10 cellular contexts compared by ENCODE assay signal in the genomic region with DNA sequence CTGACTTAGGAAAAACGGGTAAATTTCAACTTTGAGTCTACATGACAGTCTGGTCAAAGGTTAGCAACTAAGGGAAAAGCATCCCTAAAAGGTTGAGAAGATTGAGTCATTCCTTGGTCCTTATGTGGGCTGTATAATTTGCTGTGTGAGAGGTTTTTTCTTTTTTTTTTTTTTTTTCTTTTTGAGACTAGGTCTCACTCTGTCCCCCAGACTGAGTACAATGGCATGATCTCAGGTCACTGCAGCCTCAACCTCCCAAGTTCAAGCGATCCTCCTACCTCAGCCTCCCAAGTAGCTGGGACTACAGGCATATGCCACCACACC.
A peak's percentile ranks its signal among the peaks of the same experiment; 100 is the strongest.
DNase-seq lines count a peak whose midpoint lies in the region; ATAC-seq and TF ChIP-seq lines count a peak whose summit lies in the region.
"Had no signal": no experiment of that assay in that cellular context is flagged by ENCODE, and none has a peak within 500 bp of the region (broad histone marks: within the 10 kb centered on the region; RNA-seq: fewer than 3 reads in every experiment).

No MANE protein-coding gene starts in this region.

- no peak overlapping the region for H3K9ac ChIP-seq in mammary epithelial cell (ENCODE audit: insufficient read depth, low read length)

- peaks cover 35% of the 10 kb centered on the region for H3K4me1 ChIP-seq in mammary epithelial cell (ENCODE audit: insufficient read depth, low read length)
- H3K4me1 ChIP-seq in neutrophil (ENCODE audit: control insufficient read depth in 1 of 2, insufficient read depth in 1 of 2, low read depth in 1 of 2, low read length in 1 of 2): peaks cover 19 to 20% of the 10 kb centered on the region in 2 experiments

- H4K20me1 ChIP-seq in mammary epithelial cell (ENCODE audit: insufficient read depth, low read length): no peaks in the 10 kb centered on the region

- in situ Hi-C loops in mammary epithelial cell (cut with MboI; ENCODE audit: low sequenced_read_pairs in 2 of 2): no loop called here

- H2AFZ ChIP-seq in mammary epithelial cell (ENCODE audit: low read depth, low read length): no peak overlapping the region

- peaks cover 56% of the 10 kb centered on the region for H3K79me2 ChIP-seq in mammary epithelial cell (ENCODE audit: insufficient read depth, low read length)

- no peaks in the 10 kb centered on the region for H3K36me3 ChIP-seq in KOPT-K1 (ENCODE audit: insufficient read depth, low read length)
- H3K36me3 ChIP-seq in mammary epithelial cell (ENCODE audit: insufficient read depth, low read length): no peaks in the 10 kb centered on the region
- no peaks in the 10 kb centered on the region for H3K36me3 ChIP-seq in neutrophil

- intact Hi-C loops in CD14-positive monocyte (cut with micrococcal nuclease): no loop called here
- intact Hi-C loops in mammary epithelial cell (cut with micrococcal nuclease): no loop called here

- DNase-seq in CD14-positive monocyte (ENCODE audit: low spot score): no peak
- DNase-seq in mammary epithelial cell: no peak
- no peak for DNase-seq in mesenteric fat pad (ENCODE audit: low spot score)
- no peak for DNase-seq in DMS 273 (lab: John Stamatoyannopoulos, UW; ENCODE audit: unreplicated experiment)
- DNase-seq in NOMO-1 (lab: John Stamatoyannopoulos, UW; ENCODE audit: unreplicated experiment in 2 of 2): no peak
- DNase-seq: NCI-H1694 treated with DMSO at 0.1 percent for 48 hours, occipital lobe had no signal

- CTCF ChIA-PET in mammary epithelial cell (lab: Charles Lee; ENCODE audit: low non-redundant PET): no interaction called here

- no peak overlapping the region for H3K4me3 ChIP-seq in mammary epithelial cell (replicated peaks in 1 of 3; ENCODE audit: insufficient read depth in 1 of 3, low read depth in 2 of 3, low read length in 3 of 3)
- H3K4me3 ChIP-seq in neutrophil (ENCODE audit: low read depth in 1 of 2, low read length in 1 of 2): no peak overlapping the region

- no peaks in the 10 kb centered on the region for H3K27me3 Mint-ChIP-seq in CD14-positive monocyte (ENCODE audit: low read depth in 3 of 3)

- no peak overlapping the region for H3K4me3 Mint-ChIP-seq in CD14-positive monocyte

- H3K27me3 ChIP-seq in mammary epithelial cell (ENCODE audit: insufficient read depth, low read length) (no peaks in the 10 kb centered on the region), neutrophil (no peaks in the 10 kb centered on the region)

- no peaks in the 10 kb centered on the region for H3K9me3 Mint-ChIP-seq in CD14-positive monocyte

- peaks cover 13 to 15% of the 10 kb centered on the region in 2 donors for H3K36me3 Mint-ChIP-seq in CD14-positive monocyte

- BruUV-seq in mammary epithelial cell (replicated peaks; lab: Mats Ljungman, UMichigan): no TSS peak

- peaks cover 39% of the 10 kb centered on the region for H3K4me1 Mint-ChIP-seq in CD14-positive monocyte

- TF ChIP-seq CTCF in CD14-positive monocyte (IDR thresholded peaks at IDR 0.05) (no peak), mammary epithelial cell (conservative IDR thresholded peaks at IDR 0.05 in 1 of 2, IDR thresholded peaks at IDR 0.05 in 1 of 2; ENCODE audit: extremely low read depth in 1 of 2, insufficient read depth in 1 of 2, low read depth in 1 of 2, low read length in 2 of 2) (no peak), neutrophil (IDR thresholded peaks at IDR 0.05) (no peak)

- no peak for ATAC-seq in HG03354 (IDR thresholded peaks at IDR 0.05; ENCODE audit: poor library complexity, severe bottlenecking, unreplicated experiment)

- peak overlapping the region; percentile 71 to 87 (median 82) for H3K27ac Mint-ChIP-seq in CD14-positive monocyte

- dilution Hi-C loops in mammary epithelial cell (cut with HindIII; ENCODE audit: low sequenced_read_pairs): no loop called here

- peak overlapping the region; percentile 74 for H3K27ac ChIP-seq in KOPT-K1 (ENCODE audit: low read depth, low read length, poor library complexity, severe bottlenecking)
- peak overlapping the region; percentile 25 for H3K27ac ChIP-seq in mammary epithelial cell (ENCODE audit: insufficient read depth, low read depth, low read length)
- peak overlapping the region; percentile 18 for H3K27ac ChIP-seq in neutrophil

- H3K4me2 ChIP-seq in mammary epithelial cell (ENCODE audit: insufficient read depth, low read depth, low read length): peak overlapping the region; percentile 77

- 29% methylated on average over 1 of the region's 2 CpGs for WGBS in mammary epithelial cell (ENCODE audit: low coverage, missing lambda C conversion rate)

- H3K9me3 ChIP-seq in KOPT-K1 (ENCODE audit: insufficient read depth, low read length, poor library complexity, severe bottlenecking): no peaks in the 10 kb centered on the region
- no peaks in the 10 kb centered on the region for H3K9me3 ChIP-seq in mammary epithelial cell (replicated peaks; ENCODE audit: insufficient read depth, low read length)
- no peaks in the 10 kb centered on the region for H3K9me3 ChIP-seq in neutrophil

Comparison
In these comparisons a context has a peak if more than half of its experiments do, and no peak if none do; other contexts are left out.
1. H3K27ac ChIP-seq: peak in every context shown above with its lines; median percentile 74 in KOPT-K1; 25 in mammary epithelial cell; 18 in neutrophil.